ENCODE assay signal across 1 cellular context in the genomic region with DNA sequence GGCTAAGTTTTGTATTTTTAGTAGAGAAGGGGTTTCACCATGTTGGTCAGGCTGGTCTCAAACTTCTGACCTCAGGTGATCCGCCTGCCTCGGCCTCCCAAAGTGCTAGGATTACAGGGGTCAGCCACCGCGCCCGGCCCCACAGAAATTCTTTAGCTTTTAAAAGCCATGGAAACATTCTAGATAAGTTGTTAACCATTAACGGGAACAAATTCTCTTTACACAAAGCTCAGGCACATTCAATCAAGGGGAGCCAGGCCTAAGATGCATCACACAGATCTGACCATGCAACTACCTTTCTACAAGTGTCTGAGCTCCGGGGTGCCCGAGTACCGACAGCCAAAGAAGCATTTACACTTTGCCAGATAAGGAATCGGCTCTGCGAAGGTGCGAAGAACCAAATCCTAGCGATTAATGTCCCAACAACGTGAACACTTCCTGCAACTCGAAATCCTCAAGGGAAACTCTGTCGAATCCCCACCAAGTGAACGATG.
A peak's percentile ranks its signal among the peaks of the same experiment; 100 is the strongest.
TF ChIP-seq lines count a peak whose summit lies in the region.

No MANE protein-coding gene starts in this region.

TF ChIP-seq in HepG2, 621 proteins besides CTCF, POLR2A, EP300 and RAD21 (continued from another document):
- TF ChIP-seq, protein P1, sequence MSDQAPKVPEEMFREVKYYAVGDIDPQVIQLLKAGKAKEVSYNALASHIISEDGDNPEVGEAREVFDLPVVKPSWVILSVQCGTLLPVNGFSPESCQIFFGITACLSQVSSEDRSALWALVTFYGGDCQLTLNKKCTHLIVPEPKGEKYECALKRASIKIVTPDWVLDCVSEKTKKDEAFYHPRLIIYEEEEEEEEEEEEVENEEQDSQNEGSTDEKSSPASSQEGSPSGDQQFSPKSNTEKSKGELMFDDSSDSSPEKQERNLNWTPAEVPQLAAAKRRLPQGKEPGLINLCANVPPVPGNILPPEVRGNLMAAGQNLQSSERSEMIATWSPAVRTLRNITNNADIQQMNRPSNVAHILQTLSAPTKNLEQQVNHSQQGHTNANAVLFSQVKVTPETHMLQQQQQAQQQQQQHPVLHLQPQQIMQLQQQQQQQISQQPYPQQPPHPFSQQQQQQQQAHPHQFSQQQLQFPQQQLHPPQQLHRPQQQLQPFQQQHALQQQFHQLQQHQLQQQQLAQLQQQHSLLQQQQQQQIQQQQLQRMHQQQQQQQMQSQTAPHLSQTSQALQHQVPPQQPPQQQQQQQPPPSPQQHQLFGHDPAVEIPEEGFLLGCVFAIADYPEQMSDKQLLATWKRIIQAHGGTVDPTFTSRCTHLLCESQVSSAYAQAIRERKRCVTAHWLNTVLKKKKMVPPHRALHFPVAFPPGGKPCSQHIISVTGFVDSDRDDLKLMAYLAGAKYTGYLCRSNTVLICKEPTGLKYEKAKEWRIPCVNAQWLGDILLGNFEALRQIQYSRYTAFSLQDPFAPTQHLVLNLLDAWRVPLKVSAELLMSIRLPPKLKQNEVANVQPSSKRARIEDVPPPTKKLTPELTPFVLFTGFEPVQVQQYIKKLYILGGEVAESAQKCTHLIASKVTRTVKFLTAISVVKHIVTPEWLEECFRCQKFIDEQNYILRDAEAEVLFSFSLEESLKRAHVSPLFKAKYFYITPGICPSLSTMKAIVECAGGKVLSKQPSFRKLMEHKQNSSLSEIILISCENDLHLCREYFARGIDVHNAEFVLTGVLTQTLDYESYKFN (CRISPR knock-in tag; conservative IDR thresholded peaks at IDR 0.05): peak; percentile 41
- TF ChIP-seq SOX5 (CRISPR knock-in tag; IDR thresholded peaks at IDR 0.05; ENCODE audit: borderline replicate concordance) (0 out of 2 replicates have a peak, but pooled peaks have one; percentile 10), ZBTB8A (CRISPR knock-in tag; IDR thresholded peaks at IDR 0.05; ENCODE audit: borderline replicate concordance, low read depth) (no peak), KAT2B (IDR thresholded peaks at IDR 0.05; ENCODE audit: borderline replicate concordance, low read depth, low read length) (no peak), BRCA1 (CRISPR knock-in tag; IDR thresholded peaks at IDR 0.05) (no peak), ZMYM4 (CRISPR knock-in tag; IDR thresholded peaks at IDR 0.05) (0 out of 2 replicates have a peak, but pooled peaks have one; percentile 38), RXRB (CRISPR knock-in tag; IDR thresholded peaks at IDR 0.05; ENCODE audit: borderline replicate concordance) (peak; percentile 51; the same call in 1 of the 2 replicates), CEBPB (IDR thresholded peaks at IDR 0.05; ENCODE audit: borderline replicate concordance, low read depth, low read length) (no peak), ZNF331 (CRISPR knock-in tag; IDR thresholded peaks at IDR 0.05) (peak; percentile 8; the same call in 1 of the 2 replicates), NCOA2 (CRISPR knock-in tag; IDR thresholded peaks at IDR 0.05) (peak; percentile 44; the same call in 1 of the 2 replicates), RCOR2 (CRISPR knock-in tag; IDR thresholded peaks at IDR 0.05) (peak; percentile 47; the same call in 1 of the 2 replicates)
- TF ChIP-seq, protein P2, sequence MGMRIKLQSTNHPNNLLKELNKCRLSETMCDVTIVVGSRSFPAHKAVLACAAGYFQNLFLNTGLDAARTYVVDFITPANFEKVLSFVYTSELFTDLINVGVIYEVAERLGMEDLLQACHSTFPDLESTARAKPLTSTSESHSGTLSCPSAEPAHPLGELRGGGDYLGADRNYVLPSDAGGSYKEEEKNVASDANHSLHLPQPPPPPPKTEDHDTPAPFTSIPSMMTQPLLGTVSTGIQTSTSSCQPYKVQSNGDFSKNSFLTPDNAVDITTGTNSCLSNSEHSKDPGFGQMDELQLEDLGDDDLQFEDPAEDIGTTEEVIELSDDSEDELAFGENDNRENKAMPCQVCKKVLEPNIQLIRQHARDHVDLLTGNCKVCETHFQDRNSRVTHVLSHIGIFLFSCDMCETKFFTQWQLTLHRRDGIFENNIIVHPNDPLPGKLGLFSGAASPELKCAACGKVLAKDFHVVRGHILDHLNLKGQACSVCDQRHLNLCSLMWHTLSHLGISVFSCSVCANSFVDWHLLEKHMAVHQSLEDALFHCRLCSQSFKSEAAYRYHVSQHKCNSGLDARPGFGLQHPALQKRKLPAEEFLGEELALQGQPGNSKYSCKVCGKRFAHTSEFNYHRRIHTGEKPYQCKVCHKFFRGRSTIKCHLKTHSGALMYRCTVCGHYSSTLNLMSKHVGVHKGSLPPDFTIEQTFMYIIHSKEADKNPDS (CRISPR knock-in tag; IDR thresholded peaks at IDR 0.05): no peak
- TF ChIP-seq, protein P3, sequence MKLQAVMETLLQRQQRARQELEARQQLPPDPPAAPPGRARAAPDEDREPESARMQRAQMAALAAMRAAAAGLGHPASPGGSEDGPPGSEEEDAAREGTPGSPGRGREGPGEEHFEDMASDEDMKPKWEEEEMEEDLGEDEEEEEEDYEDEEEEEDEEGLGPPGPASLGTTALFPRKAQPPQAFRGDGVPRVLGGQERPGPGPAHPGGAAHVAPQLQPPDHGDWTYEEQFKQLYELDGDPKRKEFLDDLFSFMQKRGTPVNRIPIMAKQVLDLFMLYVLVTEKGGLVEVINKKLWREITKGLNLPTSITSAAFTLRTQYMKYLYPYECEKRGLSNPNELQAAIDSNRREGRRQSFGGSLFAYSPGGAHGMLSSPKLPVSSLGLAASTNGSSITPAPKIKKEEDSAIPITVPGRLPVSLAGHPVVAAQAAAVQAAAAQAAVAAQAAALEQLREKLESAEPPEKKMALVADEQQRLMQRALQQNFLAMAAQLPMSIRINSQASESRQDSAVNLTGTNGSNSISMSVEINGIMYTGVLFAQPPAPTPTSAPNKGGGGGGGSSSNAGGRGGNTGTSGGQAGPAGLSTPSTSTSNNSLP (IDR thresholded peaks at IDR 0.05; ENCODE audit: low read depth, low read length): no peak
- TF ChIP-seq, protein P4, sequence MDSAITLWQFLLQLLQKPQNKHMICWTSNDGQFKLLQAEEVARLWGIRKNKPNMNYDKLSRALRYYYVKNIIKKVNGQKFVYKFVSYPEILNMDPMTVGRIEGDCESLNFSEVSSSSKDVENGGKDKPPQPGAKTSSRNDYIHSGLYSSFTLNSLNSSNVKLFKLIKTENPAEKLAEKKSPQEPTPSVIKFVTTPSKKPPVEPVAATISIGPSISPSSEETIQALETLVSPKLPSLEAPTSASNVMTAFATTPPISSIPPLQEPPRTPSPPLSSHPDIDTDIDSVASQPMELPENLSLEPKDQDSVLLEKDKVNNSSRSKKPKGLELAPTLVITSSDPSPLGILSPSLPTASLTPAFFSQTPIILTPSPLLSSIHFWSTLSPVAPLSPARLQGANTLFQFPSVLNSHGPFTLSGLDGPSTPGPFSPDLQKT (CRISPR knock-in tag; IDR thresholded peaks at IDR 0.05; ENCODE audit: borderline replicate concordance): no peak
